11 cellular contexts compared by ENCODE assay signal in genomic region chr7:8214162-8214897, GRCh38. TPM values are rescaled to one million over a fixed set of nuclear protein-coding genes. Genes with fewer than 3 reads are reported as not detected.
DNase-seq lines count a peak whose midpoint lies in the region; ATAC-seq and TF ChIP-seq lines count a peak whose summit lies in the region.
"Had no signal": no experiment of that assay in that cellular context is flagged by ENCODE, and none has a peak within 500 bp of the region (broad histone marks: within the 10 kb centered on the region; RNA-seq: fewer than 3 reads in every experiment).

No MANE protein-coding gene starts in this region.

- H3K79me2 ChIP-seq in OCI-LY1 (ENCODE audit: insufficient read depth, low read length) = no peaks in the 10 kb centered on the region

- H3K9me2 ChIP-seq in OCI-LY1 (ENCODE audit: low read depth, low read length) = no peaks in the 10 kb centered on the region

- ATAC-seq in HG02623 (IDR thresholded peaks at IDR 0.05; ENCODE audit: unreplicated experiment) = no peak

- no peaks in the 10 kb centered on the region for H3K9me3 ChIP-seq in OCI-LY1 (ENCODE audit: low read length)
- no peaks in the 10 kb centered on the region for H3K9me3 ChIP-seq in stomach smooth muscle (ENCODE audit: control insufficient read depth in 2 of 2, low read length in 2 of 2)

- H3K27me3 ChIP-seq in OCI-LY1 (ENCODE audit: insufficient read depth, low read length) (no peaks in the 10 kb centered on the region), stomach smooth muscle (ENCODE audit: control insufficient read depth in 1 of 2, insufficient read depth in 2 of 2, low read length in 2 of 2) (no peaks in the 10 kb centered on the region)

- TF ChIP-seq CTCF in OCI-LY1 (IDR thresholded peaks at IDR 0.05; ENCODE audit: low read length) (no peak), fibroblast of villous mesenchyme (IDR thresholded peaks at IDR 0.05; ENCODE audit: insufficient read depth, low read depth, low read length) (no peak)

- no peaks in the 10 kb centered on the region for H4K20me1 ChIP-seq in OCI-LY1 (ENCODE audit: insufficient read depth, low read length)

- H3K9ac ChIP-seq in OCI-LY1 (ENCODE audit: low read length) = no peak overlapping the region
- H3K9ac ChIP-seq in stomach smooth muscle (ENCODE audit: low read length in 2 of 2) = peak overlapping the region in 1 of 2 donors; percentile 55

- H3K27ac ChIP-seq in OCI-LY1 (ENCODE audit: low read depth, low read length, poor library complexity, severe bottlenecking) (no peak overlapping the region), stomach smooth muscle (ENCODE audit: low read length) (peak overlapping the region; percentile 95)

- H3K4me3 ChIP-seq in OCI-LY1 (ENCODE audit: low read depth, low read length, poor library complexity, severe bottlenecking) (no peak overlapping the region), fibroblast of villous mesenchyme (ENCODE audit: low read depth, low read length) (no peak overlapping the region), stomach smooth muscle (ENCODE audit: low read length in 2 of 2) (peak overlapping the region; percentile 26 to 59)

- no peaks in the 10 kb centered on the region for H3K36me3 ChIP-seq in OCI-LY1 (ENCODE audit: insufficient read depth, low read length)
- H3K36me3 ChIP-seq in stomach smooth muscle (ENCODE audit: control insufficient read depth in 2 of 2, insufficient read depth in 2 of 2, low read length in 2 of 2) = no peaks in the 10 kb centered on the region

- DNase-seq in NCI-H2196 (lab: John Stamatoyannopoulos, UW; ENCODE audit: unreplicated experiment) (peak; percentile 29), NCI-H2196 treated with DMSO at 0.1 percent for 48 hours (lab: John Stamatoyannopoulos, UW; ENCODE audit: unreplicated experiment) (no peak), fibroblast of villous mesenchyme (ENCODE audit: low read depth) (peak; percentile 70), DMS53 (lab: John Stamatoyannopoulos, UW) (no peak), cortex of kidney (lab: John Stamatoyannopoulos, UW) (no peak)
- DNase-seq: activated CD4-positive, alpha-beta T cell treated with anti-CD3 and anti-CD28 coated beads, Interleukin-2, amount 50 U/mL, for 4 hours; Right ventricle myocardium superior; trophoblast cell had no signal

- H2AFZ ChIP-seq in OCI-LY1 (ENCODE audit: low read length) = 0 out of 2 replicates have a peak overlapping the region, but pooled peaks have one; percentile 55

- H3K4me1 ChIP-seq in OCI-LY1 (ENCODE audit: insufficient read depth, low read length, severe bottlenecking) (peaks cover 15% of the 10 kb centered on the region), stomach smooth muscle (ENCODE audit: control insufficient read depth, insufficient read depth, low read length) (peaks cover 53% of the 10 kb centered on the region)

- no peaks in the 10 kb centered on the region for H3F3A ChIP-seq in OCI-LY1 (ENCODE audit: insufficient read depth, low read length)

- no peak overlapping the region for H3K4me2 ChIP-seq in OCI-LY1 (ENCODE audit: low read length)

RNA-seq across cellular contexts. Expression of gene ICA1, which starts 47.6 kb away (rescaled TPM):
- 1.9 and 4.3 TPM in 2 replicates for total RNA-seq in fibroblast of villous mesenchyme

Comparison
In these comparisons a context has a peak if more than half of its experiments do, and no peak if none do; other contexts are left out.
1. DNase-seq: peak in NCI-H2196 (single experiment) and fibroblast of villous mesenchyme (single experiment); none in NCI-H2196 treated with DMSO at 0.1 percent for 48 hours (single experiment), DMS53 (single experiment) and cortex of kidney (single experiment).
2. H3K4me3 ChIP-seq: peak in stomach smooth muscle (2 of 2); none in OCI-LY1 (single experiment) and fibroblast of villous mesenchyme (single experiment).